Comparison of ENCODE assay signal across 15 cellular contexts in the genomic region with DNA sequence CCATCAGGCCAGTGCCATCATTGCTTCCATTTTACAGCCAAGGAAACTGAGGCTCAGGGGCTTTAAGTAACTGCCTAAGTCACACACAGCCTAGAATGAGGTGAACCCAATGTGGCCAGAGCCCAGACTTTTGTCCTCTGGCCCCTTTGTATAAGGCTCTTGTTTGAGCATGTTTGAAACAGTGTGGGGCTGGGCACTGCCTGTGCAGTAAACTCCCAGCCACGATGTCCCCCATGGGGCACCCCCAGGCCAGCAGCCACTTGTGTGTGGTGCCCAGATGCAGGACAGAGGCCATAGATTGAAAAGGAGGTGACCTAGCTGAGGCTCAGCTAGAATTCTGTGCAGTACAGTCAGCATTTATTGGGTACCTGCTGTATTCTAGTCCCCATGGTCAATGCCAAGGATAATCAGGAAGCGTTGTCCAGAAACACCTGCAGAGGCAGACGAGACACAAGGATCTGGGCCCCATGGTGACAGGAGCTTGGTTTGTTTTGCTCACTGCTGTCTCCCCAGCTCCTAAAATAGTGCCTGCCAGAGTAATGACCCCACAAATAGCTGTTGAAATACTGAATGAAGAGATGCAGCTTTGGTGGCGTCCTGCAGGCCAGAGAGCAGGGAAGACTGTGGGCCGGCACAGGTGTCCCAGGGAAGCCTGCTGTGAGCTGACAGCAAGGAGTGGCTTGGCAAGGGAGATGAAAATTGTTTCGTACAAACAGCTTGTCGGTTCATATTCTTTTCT.
DNase-seq lines count a peak whose midpoint lies in the region; ATAC-seq, FAIRE-seq and TF ChIP-seq lines count a peak whose summit lies in the region.
"Had no signal": no experiment of that assay in that cellular context is flagged by ENCODE, and none has a peak within 500 bp of the region (broad histone marks: within the 10 kb centered on the region; RNA-seq: fewer than 3 reads in every experiment).

No MANE protein-coding gene starts in this region.

- no peak for FAIRE-seq in D721Med (lab: Jason Lieb, UNC)
- FAIRE-seq: endometrium, pancreas had no signal

- H3K4me3 Mint-ChIP-seq in stimulated activated naive CD8-positive, alpha-beta T cell treated with anti-CD3 and anti-CD28 coated beads, Interleukin-15, Interleukin-2, amounts not matched to agents 100 ng/mL and 50 ng/mL, for 24 hours, result peak overlapping the region; percentile 52
- no peak overlapping the region for H3K4me3 Mint-ChIP-seq in stimulated activated naive CD8-positive, alpha-beta T cell treated with anti-CD3 and anti-CD28 coated beads, Interleukin-15, amount 100 ng/mL, for 72 hours

- H3K27ac Mint-ChIP-seq in stimulated activated naive CD8-positive, alpha-beta T cell treated with anti-CD3 and anti-CD28 coated beads, Interleukin-15, Interleukin-2, amounts not matched to agents 100 ng/mL and 50 ng/mL, for 24 hours, result peak overlapping the region; percentile 98
- peak overlapping the region in 1 of 2 donors; percentile 57 for H3K27ac Mint-ChIP-seq in stimulated activated naive CD8-positive, alpha-beta T cell treated with anti-CD3 and anti-CD28 coated beads, Interleukin-15, amount 100 ng/mL, for 72 hours

- no peak for TF ChIP-seq CTCF in D721Med (IDR thresholded peaks at IDR 0.05; ENCODE audit: insufficient read depth, missing control alignments)
- no peak for TF ChIP-seq CTCF in omental fat pad (IDR thresholded peaks at IDR 0.05)

- peak overlapping the region; percentile 37 for H3K27ac ChIP-seq in angular gyrus (ENCODE audit: low read depth, low read length)
- H3K27ac ChIP-seq: pancreas had no signal

- ATAC-seq in stimulated activated naive CD8-positive, alpha-beta T cell treated with anti-CD3 and anti-CD28 coated beads, Interleukin-15, amount 100 ng/mL, for 72 hours, result no peak
- no peak for ATAC-seq in omental fat pad (ENCODE audit: low FRiP score)
- ATAC-seq: pancreas had no signal

- H3K36me3 Mint-ChIP-seq in stimulated activated naive CD8-positive, alpha-beta T cell treated with anti-CD3 and anti-CD28 coated beads, Interleukin-15, Interleukin-2, amounts not matched to agents 100 ng/mL and 50 ng/mL, for 24 hours (ENCODE audit: low read depth), result no peaks in the 10 kb centered on the region

- no peaks in the 10 kb centered on the region for H3K9me3 Mint-ChIP-seq in stimulated activated naive CD8-positive, alpha-beta T cell treated with anti-CD3 and anti-CD28 coated beads, Interleukin-15, Interleukin-2, amounts not matched to agents 100 ng/mL and 50 ng/mL, for 24 hours
- H3K9me3 Mint-ChIP-seq in stimulated activated naive CD8-positive, alpha-beta T cell treated with anti-CD3 and anti-CD28 coated beads, Interleukin-15, amount 100 ng/mL, for 72 hours, result no peaks in the 10 kb centered on the region
- H3K9me3 Mint-ChIP-seq: CD8-positive, alpha-beta memory T cell had no signal

- no peaks in the 10 kb centered on the region for H3K27me3 Mint-ChIP-seq in stimulated activated naive CD8-positive, alpha-beta T cell treated with anti-CD3 and anti-CD28 coated beads, Interleukin-15, Interleukin-2, amounts not matched to agents 100 ng/mL and 50 ng/mL, for 24 hours
- H3K27me3 Mint-ChIP-seq in stimulated activated naive CD8-positive, alpha-beta T cell treated with anti-CD3 and anti-CD28 coated beads, Interleukin-15, amount 100 ng/mL, for 72 hours, result no peaks in the 10 kb centered on the region
- H3K27me3 Mint-ChIP-seq: CD8-positive, alpha-beta memory T cell had no signal

- no peak for DNase-seq in stimulated activated naive CD8-positive, alpha-beta T cell treated with anti-CD3 and anti-CD28 coated beads, Interleukin-15, amount 100 ng/mL, for 72 hours
- peak; percentile 32 for DNase-seq in left kidney (ENCODE audit: low read depth, low spot score)
- DNase-seq in GOT3 (lab: John Stamatoyannopoulos, UW), result no peak
- no peak for DNase-seq in D721Med (ENCODE audit: insufficient read length, low spot score)
- DNase-seq in NCI-H2171 treated with DMSO at 0.1 percent for 48 hours (lab: John Stamatoyannopoulos, UW), result no peak
- no peak for DNase-seq in omental fat pad (ENCODE audit: low spot score)
- DNase-seq: activated CD4-positive, alpha-beta T cell treated with anti-CD3 and anti-CD28 coated beads for 4 hours; amniotic stem cell; CD8-positive, alpha-beta memory T cell; glutamatergic neuron; pancreas; stimulated activated CD4-positive, alpha-beta T cell treated with anti-CD3 and anti-CD28 coated beads, Interleukin-1b, Interleukin-23, amount 100 ng/mL, for 48 hours had no signal

- peaks cover 89% of the 10 kb centered on the region for H3K4me1 Mint-ChIP-seq in stimulated activated naive CD8-positive, alpha-beta T cell treated with anti-CD3 and anti-CD28 coated beads, Interleukin-15, Interleukin-2, amounts not matched to agents 100 ng/mL and 50 ng/mL, for 24 hours (ENCODE audit: low read depth)
- peaks cover 94% of the 10 kb centered on the region for H3K4me1 Mint-ChIP-seq in stimulated activated naive CD8-positive, alpha-beta T cell treated with anti-CD3 and anti-CD28 coated beads, Interleukin-15, amount 100 ng/mL, for 72 hours
